In genomic region chr2:27080603-27080938, GRCh38 we compare ENCODE assay signal across 7 cellular contexts. TPM values are rescaled to one million over a fixed set of nuclear protein-coding genes. Genes with fewer than 3 reads are reported as not detected.
A peak's percentile ranks its signal among the peaks of the same experiment; 100 is the strongest.
DNase-seq lines count a peak whose midpoint lies in the region; ATAC-seq and TF ChIP-seq lines count a peak whose summit lies in the region.

No MANE protein-coding gene starts in this region.

- H3K4me1 ChIP-seq in right atrium auricular region (peaks cover 0 to 48% of the 10 kb centered on the region in 2 donors), spleen (peaks cover 21 to 99% (median 52%) of the 10 kb centered on the region in 6 donors)

- intact Hi-C loops in spleen (cut with DNase I; ENCODE audit: low total_unique reads): no loop called here

- H3K27me3 ChIP-seq in right atrium auricular region (no peaks in the 10 kb centered on the region), spleen (replicated peaks in 1 of 7) (no peaks in the 10 kb centered on the region)

- peak overlapping the region; percentile 75 for H3K27ac Mint-ChIP-seq in HFFc6
- H3K27ac Mint-ChIP-seq in activated T-helper 17 cell treated with anti-CD3 and anti-CD28 coated beads, Interleukin-2, amount 50 U/mL, for 72 hours: peak overlapping the region; percentile 89

- DNase-seq in HFFc6 (no peak), right atrium auricular region (ENCODE audit: low spot score) (no peak), spleen (peak; percentile 85), NCI-H510A treated with DMSO at 0.1 percent for 48 hours (lab: John Stamatoyannopoulos, UW) (no peak), middle frontal gyrus (ENCODE audit: extremely low spot score, low spot score) (no peak), HEK293T (ENCODE audit: extremely low spot score) (no peak)

- peak overlapping the region; percentile 96 for H3K4me3 Mint-ChIP-seq in HFFc6
- H3K4me3 Mint-ChIP-seq in activated T-helper 17 cell treated with anti-CD3 and anti-CD28 coated beads, Interleukin-2, amount 50 U/mL, for 72 hours: peak overlapping the region; percentile 73

- TF ChIP-seq CTCF in HFFc6 (IDR thresholded peaks at IDR 0.05) (no peak), right atrium auricular region (IDR thresholded peaks at IDR 0.05) (no peak), spleen (IDR thresholded peaks at IDR 0.05 in 8 of 11, conservative IDR thresholded peaks at IDR 0.05 in 3 of 11) (no peak)

- H3K36me3 ChIP-seq in right atrium auricular region: no peaks in the 10 kb centered on the region
- peaks cover 0 to 23% (median 0%) of the 10 kb centered on the region in 6 donors for H3K36me3 ChIP-seq in spleen

- no peak for TF ChIP-seq POLR2A in spleen (IDR thresholded peaks at IDR 0.05)

- peaks cover 12% of the 10 kb centered on the region; the same call in 1 of the 2 replicates for H3K36me3 Mint-ChIP-seq in HFFc6 (ENCODE audit: low read depth)
- no peaks in the 10 kb centered on the region for H3K36me3 Mint-ChIP-seq in activated T-helper 17 cell treated with anti-CD3 and anti-CD28 coated beads, Interleukin-2, amount 50 U/mL, for 72 hours (ENCODE audit: low read depth)

- H3K4me1 Mint-ChIP-seq in HFFc6 (ENCODE audit: low read depth): peaks cover 57% of the 10 kb centered on the region
- peaks cover 15% of the 10 kb centered on the region for H3K4me1 Mint-ChIP-seq in activated T-helper 17 cell treated with anti-CD3 and anti-CD28 coated beads, Interleukin-2, amount 50 U/mL, for 72 hours

- no peak for ATAC-seq in activated T-helper 17 cell treated with anti-CD3 and anti-CD28 coated beads, Interleukin-2, amount 50 U/mL, for 72 hours (replicated peaks)

- H3K27ac ChIP-seq in right atrium auricular region (peak overlapping the region; percentile 69 to 86), spleen (peak overlapping the region; percentile 27 to 97 (median 84))

- WGBS in spleen, 5 donors: 85 to 94% (median 88%) methylated on average over 7 to 14 of the region's 14 CpGs

- POLR2A ChIA-PET in HEK293T (lab: Yijun Ruan, JAX): interaction anchor here (0.6 to 7.4 kb wide), 8 partner anchors 8 to 30 kb away, joined by 3 to 76 read pairs (median 4); partner anchors contain the start of genes AGBL5 and OST4

- H3K27me3 Mint-ChIP-seq in HFFc6 (ENCODE audit: insufficient read depth): no peaks in the 10 kb centered on the region
- H3K27me3 Mint-ChIP-seq in activated T-helper 17 cell treated with anti-CD3 and anti-CD28 coated beads, Interleukin-2, amount 50 U/mL, for 72 hours: no peaks in the 10 kb centered on the region

- H3K9me3 Mint-ChIP-seq in HFFc6: no peaks in the 10 kb centered on the region
- H3K9me3 Mint-ChIP-seq in activated T-helper 17 cell treated with anti-CD3 and anti-CD28 coated beads, Interleukin-2, amount 50 U/mL, for 72 hours: no peaks in the 10 kb centered on the region

- H3K9me3 ChIP-seq in right atrium auricular region (no peaks in the 10 kb centered on the region), spleen (no peaks in the 10 kb centered on the region)

- CTCF ChIA-PET in HEK293T (lab: Yijun Ruan, JAX): interaction anchor here (0.9 to 2.0 kb wide), 3 partner anchors 8 to 222 kb away, joined by 3 to 5 read pairs (median 4); no protein-coding TSS in a partner anchor

- peak overlapping the region; percentile 1 to 51 for H3K4me3 ChIP-seq in right atrium auricular region
- H3K4me3 ChIP-seq in spleen: peak overlapping the region; percentile 28 to 65 (median 42)

TF ChIP-seq in HEK293T, 16 proteins besides CTCF, POLR2A, EP300 and RAD21:
- TF ChIP-seq LEF1 (IDR thresholded peaks at IDR 0.05; ENCODE audit: borderline replicate concordance) (no peak), FOXM1 (IDR thresholded peaks at IDR 0.05; ENCODE audit: borderline replicate concordance) (no peak), L3MBTL2 (conservative IDR thresholded peaks at IDR 0.05) (no peak), FOXA1 (IDR thresholded peaks at IDR 0.05) (no peak), NFRKB (IDR thresholded peaks at IDR 0.05) (no peak), ELF4 (IDR thresholded peaks at IDR 0.05) (no peak), ARNT (IDR thresholded peaks at IDR 0.05) (no peak)

RNA-seq across cellular contexts. Expression of gene EMILIN1, which starts 2.2 kb away (rescaled TPM):
- total RNA-seq in HFFc6 (2021; fragmentation: NEBNext Ultra II Directional; extraction: Animal tissue kit (Norgen Biotek cat#: 25700)): 100 to 1,000 TPM; 144 to 208 (median 183) TPM
- under 1 TPM; 0.42 to 0.93 TPM for total RNA-seq in activated T-helper 17 cell treated with anti-CD3 and anti-CD28 coated beads, Interleukin-2, amount 50 U/mL, for 72 hours
- 10 to 100 TPM; 22.3 to 36.7 TPM for total RNA-seq in right atrium auricular region
- 100 to 1,000 TPM in 6 of 7 donors, 10 to 100 TPM in 1; 62.5 to 152 (median 112) TPM for total RNA-seq in spleen
- polyA plus RNA-seq in spleen: 10 to 100 TPM; 18.3 to 71.4 (median 40.7) TPM

RNA-seq across cellular contexts. Expression of gene KHK, which starts 6.0 kb away (rescaled TPM):
- 1 to 10 TPM; 1.0 to 1.7 (median 1.6) TPM for total RNA-seq in HFFc6 (2021; fragmentation: NEBNext Ultra II Directional; extraction: Animal tissue kit (Norgen Biotek cat#: 25700))
- total RNA-seq in activated T-helper 17 cell treated with anti-CD3 and anti-CD28 coated beads, Interleukin-2, amount 50 U/mL, for 72 hours: 10 to 100 TPM in 1 of 2 donors, 1 to 10 TPM in 1; 5.9 to 10.5 TPM
- total RNA-seq in right atrium auricular region (1 to 10 TPM in 1 of 2 donors, under 1 TPM in 1; 0.82 to 1.7 TPM), spleen (1 to 10 TPM; 3.3 to 8.3 (median 3.6) TPM)
- 1 to 10 TPM; 3.3 to 6.4 (median 4.4) TPM for polyA plus RNA-seq in spleen

RNA-seq across cellular contexts. Expression of gene OST4, which starts 9.1 kb away (rescaled TPM):
- total RNA-seq in HFFc6 (2021; fragmentation: NEBNext Ultra II Directional; extraction: Animal tissue kit (Norgen Biotek cat#: 25700)): 100 to 1,000 TPM; 500 to 565 (median 548) TPM
- 100 to 1,000 TPM; 286 to 313 TPM for total RNA-seq in activated T-helper 17 cell treated with anti-CD3 and anti-CD28 coated beads, Interleukin-2, amount 50 U/mL, for 72 hours
- total RNA-seq in right atrium auricular region (100 to 1,000 TPM; 379 to 465 TPM), spleen (100 to 1,000 TPM; 197 to 292 (median 235) TPM)
- 100 to 1,000 TPM; 418 to 556 (median 523) TPM for polyA plus RNA-seq in spleen

RNA-seq across cellular contexts. Expression of gene AGBL5, which starts 29.1 kb away (rescaled TPM):
- total RNA-seq in HFFc6 (2021; fragmentation: NEBNext Ultra II Directional; extraction: Animal tissue kit (Norgen Biotek cat#: 25700)): 10 to 100 TPM; 23.5 to 31.4 (median 28.6) TPM
- total RNA-seq in activated T-helper 17 cell treated with anti-CD3 and anti-CD28 coated beads, Interleukin-2, amount 50 U/mL, for 72 hours: 10 to 100 TPM; 13.1 to 14.3 TPM
- 1 to 10 TPM; 8.1 to 9.3 TPM for total RNA-seq in right atrium auricular region
- 10 to 100 TPM; 11.6 to 18.6 (median 14.9) TPM for total RNA-seq in spleen
- 10 to 100 TPM in 1 of 3 donors, 1 to 10 TPM in 2; 7.1 to 10.5 (median 8.0) TPM for polyA plus RNA-seq in spleen

RNA-seq across cellular contexts. Expression of gene CGREF1, which starts 38.4 kb away (rescaled TPM):
- total RNA-seq in HFFc6 (2021; fragmentation: NEBNext Ultra II Directional; extraction: Animal tissue kit (Norgen Biotek cat#: 25700)): under 1 TPM in 1 of 6 experiments, not detected in 5; 0.12 TPM
- total RNA-seq in activated T-helper 17 cell treated with anti-CD3 and anti-CD28 coated beads, Interleukin-2, amount 50 U/mL, for 72 hours: 1 to 10 TPM; 3.7 to 4.6 TPM
- 1 to 10 TPM; 4.3 to 4.5 TPM for total RNA-seq in right atrium auricular region
- under 1 TPM in 4 of 7 donors, not detected in 3; 0.27 to 0.82 (median 0.47) TPM for total RNA-seq in spleen
- polyA plus RNA-seq in spleen: under 1 TPM; 0.17 to 0.61 (median 0.42) TPM

Comparison
In these comparisons a context has a peak if more than half of its experiments do, and no peak if none do; other contexts are left out.
1. RNA of gene EMILIN1, which starts 2.2 kb away (total RNA-seq): 144 to 208 TPM in HFFc6, 62.5 to 152 TPM in spleen and 22.3 to 36.7 TPM in right atrium auricular region; 0.42 to 0.93 TPM in activated T-helper 17 cell treated with anti-CD3 and anti-CD28 coated beads, Interleukin-2, amount 50 U/mL, for 72 hours; every median in the first group is over 10 times any median in the second.